Comparison of ENCODE assay signal across 18 cellular contexts in the genomic region with DNA sequence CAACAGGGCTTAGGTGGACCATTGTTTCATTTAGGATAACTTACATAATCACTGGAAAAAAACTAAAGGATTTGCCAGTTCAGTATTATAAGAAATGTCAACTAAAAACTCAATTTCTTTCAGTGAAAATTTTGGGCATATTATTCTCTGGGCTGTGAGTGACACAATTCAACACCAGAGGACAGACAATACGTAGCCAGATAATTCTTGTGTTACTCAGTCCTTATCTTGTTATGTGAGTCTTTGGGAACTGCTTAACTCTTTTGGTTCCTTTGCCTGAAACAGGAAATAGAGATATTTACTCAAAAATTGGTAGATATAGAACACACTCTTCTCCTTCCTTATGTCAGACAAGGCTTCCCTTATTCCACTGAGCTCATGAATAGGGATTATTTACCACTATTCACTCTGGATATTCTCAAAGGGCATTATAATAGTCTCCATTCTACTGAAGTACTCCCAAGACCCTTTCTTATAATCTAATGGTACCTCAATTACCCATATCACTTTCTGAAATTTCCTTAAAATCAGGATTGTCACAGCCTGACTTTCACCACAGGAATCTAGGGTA. TPM values are rescaled to one million over a fixed set of nuclear protein-coding genes. Genes with fewer than 3 reads are reported as not detected.
"Had no signal": no experiment of that assay in that cellular context is flagged by ENCODE, and none has a peak within 500 bp of the region (broad histone marks: within the 10 kb centered on the region; RNA-seq: fewer than 3 reads in every experiment).

No MANE protein-coding gene starts in this region.

- H3K9me3 ChIP-seq: adrenal gland, gastrocnemius medialis, heart right ventricle, lower lobe of right lung, spleen, stomach, testis, upper lobe of left lung had no signal

- H3K36me3 ChIP-seq: adrenal gland, gastrocnemius medialis, heart right ventricle, lower lobe of right lung, spleen, stomach, upper lobe of left lung had no signal

- H3K4me3 ChIP-seq: adrenal gland, gastrocnemius medialis, heart right ventricle, lower lobe of right lung, spleen, stomach, testis, upper lobe of left lung had no signal

- H3K27me3 ChIP-seq: gastrocnemius medialis, testis had no signal

- DNase-seq: activated CD4-positive, alpha-beta memory T cell treated with anti-CD3 and anti-CD28 coated beads, Interleukin-2, amount 10 ng/mL, durations not matched to agents 7 days and 5 days; activated CD4-positive, alpha-beta T cell treated with anti-CD3 and anti-CD28 coated beads for 36 hours; activated naive CD4-positive, alpha-beta T cell treated with anti-CD3 and anti-CD28 coated beads, Interleukin-2, amount 50 U/mL, for 16 hours; activated T-cell treated with anti-CD3 and anti-CD28 coated beads, Interleukin-2, amount 50 U/mL, for 24 hours; adrenal gland; central memory CD4-positive, alpha-beta T cell; cortex of kidney; effector CD8-positive, alpha-beta T cell; gastrocnemius medialis; heart right ventricle; left cardiac atrium; lower lobe of right lung; spleen; stomach; T1000; testis; upper lobe of left lung had no signal

- H3K4me3 Mint-ChIP-seq: activated CD4-positive, alpha-beta memory T cell treated with anti-CD3 and anti-CD28 coated beads, Interleukin-2, amount 10 ng/mL, durations not matched to agents 7 days and 5 days; activated CD4-positive, alpha-beta T cell treated with anti-CD3 and anti-CD28 coated beads for 36 hours; activated T-cell treated with anti-CD3 and anti-CD28 coated beads, Interleukin-2, amount 50 U/mL, for 24 hours had no signal

- ATAC-seq: activated CD4-positive, alpha-beta T cell treated with anti-CD3 and anti-CD28 coated beads for 36 hours; gastrocnemius medialis; heart right ventricle; left cardiac atrium; lower lobe of right lung; sciatic nerve had no signal

- H3K27ac Mint-ChIP-seq: activated CD4-positive, alpha-beta memory T cell treated with anti-CD3 and anti-CD28 coated beads, Interleukin-2, amount 10 ng/mL, durations not matched to agents 7 days and 5 days; activated CD4-positive, alpha-beta T cell treated with anti-CD3 and anti-CD28 coated beads for 36 hours; activated T-cell treated with anti-CD3 and anti-CD28 coated beads, Interleukin-2, amount 50 U/mL, for 24 hours had no signal

- H3K9me3 Mint-ChIP-seq: activated CD4-positive, alpha-beta memory T cell treated with anti-CD3 and anti-CD28 coated beads, Interleukin-2, amount 10 ng/mL, durations not matched to agents 7 days and 5 days; activated T-cell treated with anti-CD3 and anti-CD28 coated beads, Interleukin-2, amount 50 U/mL, for 24 hours had no signal

- H3K27ac ChIP-seq: adrenal gland, gastrocnemius medialis, heart right ventricle, lower lobe of right lung, spleen, stomach, testis, upper lobe of left lung had no signal

RNA-seq across cellular contexts. Expression of a gene that starts 4.9 kb away (rescaled TPM):
- total RNA-seq: activated CD4-positive, alpha-beta memory T cell treated with anti-CD3 and anti-CD28 coated beads, Interleukin-2, amount 10 ng/mL, durations not matched to agents 7 days and 5 days; activated CD4-positive, alpha-beta T cell treated with anti-CD3 and anti-CD28 coated beads for 36 hours had no signal
